Comparison of ENCODE assay signal across 10 cellular contexts in genomic region chr20:3798405-3798768, GRCh38. TPM values are rescaled to one million over a fixed set of nuclear protein-coding genes. Genes with fewer than 3 reads are reported as not detected.
A peak's percentile ranks its signal among the peaks of the same experiment; 100 is the strongest.
DNase-seq lines count a peak whose midpoint lies in the region; ATAC-seq and TF ChIP-seq lines count a peak whose summit lies in the region.
"Had no signal": no experiment of that assay in that cellular context is flagged by ENCODE, and none has a peak within 500 bp of the region (broad histone marks: within the 10 kb centered on the region; RNA-seq: fewer than 3 reads in every experiment).

No MANE protein-coding gene starts in this region.

- H3K9me2 ChIP-seq in SK-N-SH: no peaks in the 10 kb centered on the region

- TF ChIP-seq CTCF in SK-N-SH (IDR thresholded peaks at IDR 0.05): no peak
- TF ChIP-seq CTCF in smooth muscle cell (IDR thresholded peaks at IDR 0.05; ENCODE audit: borderline replicate concordance, insufficient read depth, poor library complexity, severe bottlenecking): no peak

- H3K79me2 ChIP-seq in SK-N-SH (ENCODE audit: insufficient read depth) (peaks cover 53% of the 10 kb centered on the region), smooth muscle cell (ENCODE audit: low read depth) (no peaks in the 10 kb centered on the region)

- H3F3A ChIP-seq in SK-N-SH (replicated peaks; ENCODE audit: insufficient read depth) (peaks cover 3% of the 10 kb centered on the region), smooth muscle cell (ENCODE audit: low read depth) (no peaks in the 10 kb centered on the region)

- peak overlapping the region in 1 of 2 experiments; percentile 70; a peak in 2 of 4 replicates for H3K27ac ChIP-seq in SK-N-SH (ENCODE audit: low read depth in 2 of 2, low read length in 1 of 2)
- H3K27ac ChIP-seq in smooth muscle cell (ENCODE audit: low read depth): no peak overlapping the region

- H3K4me3 ChIP-seq in SK-N-SH (ENCODE audit: low read depth in 2 of 2, low read length in 1 of 2): peak overlapping the region in 1 of 2 experiments; percentile 70; a peak in 1 of 4 replicates
- H3K4me3 ChIP-seq in smooth muscle cell: no peak overlapping the region

- H3K4me2 ChIP-seq in SK-N-SH (peak overlapping the region; percentile 98; the same call in 1 of the 2 replicates), smooth muscle cell (peak overlapping the region; percentile 94)

- POLR2A ChIA-PET in SK-N-SH (lab: Yijun Ruan, JAX): no interaction called here
- POLR2A ChIA-PET in activated CD4-positive, alpha-beta memory T cell treated with anti-CD3 and anti-CD28 coated beads, Interleukin-2, amount 10 ng/mL, durations not matched to agents 7 days and 5 days (lab: Charles Lee): interaction anchor here (2.4 kb wide), 1 partner anchor 12 kb away, joined by 9 read pairs; the partner anchor contains the start of gene CENPB

- intact Hi-C loops in head of caudate nucleus (cut with DNase I): no loop called here

- peaks cover 66% of the 10 kb centered on the region for H3K4me1 Mint-ChIP-seq in activated CD4-positive, alpha-beta memory T cell treated with anti-CD3 and anti-CD28 coated beads, Interleukin-2, amount 10 ng/mL, durations not matched to agents 7 days and 5 days

- TF ChIP-seq EP300 in SK-N-SH (IDR thresholded peaks at IDR 0.05; ENCODE audit: borderline replicate concordance in 1 of 2, low read depth in 1 of 2, low read length in 1 of 2): no peak

- H4K20me1 ChIP-seq in SK-N-SH (ENCODE audit: insufficient read depth) (no peaks in the 10 kb centered on the region), smooth muscle cell (ENCODE audit: low read depth) (peaks cover 5% of the 10 kb centered on the region)

- no peak for DNase-seq in SK-N-SH
- DNase-seq in activated CD4-positive, alpha-beta memory T cell treated with anti-CD3 and anti-CD28 coated beads, Interleukin-2, amount 10 ng/mL, durations not matched to agents 7 days and 5 days: no peak
- peak in 22 of 42 donors; percentile 38 to 85 (median 63) for DNase-seq in head of caudate nucleus
- no peak for DNase-seq in smooth muscle cell (lab: John Stamatoyannopoulos, UW; ENCODE audit: unreplicated experiment)
- no peak for DNase-seq in NCI-H82 treated with DMSO at 0.1 percent for 48 hours (lab: John Stamatoyannopoulos, UW; ENCODE audit: unreplicated experiment)
- no peak for DNase-seq in NCI-H187 treated with DMSO at 0.1 percent for 48 hours (lab: John Stamatoyannopoulos, UW)
- DNase-seq: ACHN, amniotic stem cell had no signal

- peaks cover 26 to 42% of the 10 kb centered on the region in 2 experiments for H3K36me3 ChIP-seq in SK-N-SH (replicated peaks in 1 of 2; ENCODE audit: control insufficient read depth in 1 of 2, insufficient read depth in 2 of 2, low read length in 1 of 2)
- no peaks in the 10 kb centered on the region for H3K36me3 ChIP-seq in smooth muscle cell (ENCODE audit: low read depth)

- CTCF ChIA-PET in SK-N-SH (lab: Yijun Ruan, JAX): no interaction called here
- CTCF ChIA-PET in activated CD4-positive, alpha-beta memory T cell treated with anti-CD3 and anti-CD28 coated beads, Interleukin-2, amount 10 ng/mL, durations not matched to agents 7 days and 5 days (lab: Charles Lee): interaction anchor here (5.1 kb wide), 1 partner anchor 22 kb away, joined by 30 read pairs; the partner anchor contains the start of gene AP5S1

- peaks cover 17 to 41% of the 10 kb centered on the region in 2 experiments; a peak in 3 of 4 replicates for H3K4me1 ChIP-seq in SK-N-SH (ENCODE audit: control insufficient read depth in 1 of 2, insufficient read depth in 2 of 2, low read depth in 1 of 2, low read length in 1 of 2)
- peaks cover 23% of the 10 kb centered on the region for H3K4me1 ChIP-seq in smooth muscle cell (ENCODE audit: low read depth)

- H3K36me3 Mint-ChIP-seq in activated CD4-positive, alpha-beta memory T cell treated with anti-CD3 and anti-CD28 coated beads, Interleukin-2, amount 10 ng/mL, durations not matched to agents 7 days and 5 days (ENCODE audit: low read depth): peaks cover 81% of the 10 kb centered on the region

- H3K9ac ChIP-seq in SK-N-SH: 0 out of 2 replicates have a peak overlapping the region, but pooled peaks have one; percentile 21
- H3K9ac ChIP-seq in smooth muscle cell (ENCODE audit: low read depth): no peak overlapping the region

- ATAC-seq in SK-N-SH treated with all-trans-retinoic acid at 6 μM for 48 hours (no peak), GM19035 (IDR thresholded peaks at IDR 0.05; ENCODE audit: unreplicated experiment) (no peak)

- peak overlapping the region; percentile 91 for H3K27ac Mint-ChIP-seq in activated CD4-positive, alpha-beta memory T cell treated with anti-CD3 and anti-CD28 coated beads, Interleukin-2, amount 10 ng/mL, durations not matched to agents 7 days and 5 days

- H3K9me3 ChIP-seq in SK-N-SH (no peaks in the 10 kb centered on the region), smooth muscle cell (replicated peaks; ENCODE audit: low read depth) (no peaks in the 10 kb centered on the region)

- TF ChIP-seq RAD21 in SK-N-SH (IDR thresholded peaks at IDR 0.05; ENCODE audit: low read length): no peak

- H3K27me3 ChIP-seq in SK-N-SH (ENCODE audit: insufficient read depth) (no peaks in the 10 kb centered on the region), smooth muscle cell (ENCODE audit: low read depth) (no peaks in the 10 kb centered on the region)

- H3K4me3 Mint-ChIP-seq in activated CD4-positive, alpha-beta memory T cell treated with anti-CD3 and anti-CD28 coated beads, Interleukin-2, amount 10 ng/mL, durations not matched to agents 7 days and 5 days: peak overlapping the region; percentile 91

- WGBS in SK-N-SH (ENCODE audit: low lambda C conversion rate): 97% methylated on average over 5 of the region's 5 CpGs
- WGBS in smooth muscle cell (ENCODE audit: low lambda C conversion rate): 93% methylated on average over 5 of the region's 5 CpGs

- H2AFZ ChIP-seq in SK-N-SH (ENCODE audit: low read depth): no peak overlapping the region
- H2AFZ ChIP-seq in smooth muscle cell (ENCODE audit: low read depth): no peak overlapping the region

- H3K27me3 Mint-ChIP-seq in activated CD4-positive, alpha-beta memory T cell treated with anti-CD3 and anti-CD28 coated beads, Interleukin-2, amount 10 ng/mL, durations not matched to agents 7 days and 5 days: no peaks in the 10 kb centered on the region

- H3K9me3 Mint-ChIP-seq in activated CD4-positive, alpha-beta memory T cell treated with anti-CD3 and anti-CD28 coated beads, Interleukin-2, amount 10 ng/mL, durations not matched to agents 7 days and 5 days: no peaks in the 10 kb centered on the region

TF ChIP-seq in SK-N-SH, 30 proteins besides CTCF, POLR2A, EP300 and RAD21 (continues in another document):
- TF ChIP-seq TCF12 (IDR thresholded peaks at IDR 0.05): no peak

TF ChIP-seq in SK-N-SH treated with all-trans-retinoic acid at 6 μM for 48 hours, 23 proteins besides CTCF, POLR2A, EP300 and RAD21 (continues in another document):
- TF ChIP-seq ISL1 (CRISPR knock-in tag; IDR thresholded peaks at IDR 0.05): no peak
- no peak for TF ChIP-seq OSR1 (CRISPR knock-in tag; IDR thresholded peaks at IDR 0.05)
- no peak for TF ChIP-seq RARB (CRISPR knock-in tag; IDR thresholded peaks at IDR 0.05)
- TF ChIP-seq ARNTL (CRISPR knock-in tag; IDR thresholded peaks at IDR 0.05; ENCODE audit: borderline replicate concordance, low read depth): no peak

RNA-seq across cellular contexts. Expression of gene CDC25B, which starts 2.3 kb away (rescaled TPM):
- polyA plus RNA-seq in SK-N-SH (2012; rRNA removed): 41.5 and 56.5 TPM in 2 replicates
- polyA plus RNA-seq in SK-N-SH (2012; cell fraction: cytosol; rRNA removed): 26.5 and 35.3 TPM in 2 replicates
- polyA plus RNA-seq in SK-N-SH (2012; cell fraction: nucleus; rRNA removed): 173 and 208 TPM in 2 replicates
- 100 to 1,000 TPM; 452 to 454 TPM for total RNA-seq in activated CD4-positive, alpha-beta memory T cell treated with anti-CD3 and anti-CD28 coated beads, Interleukin-2, amount 10 ng/mL, durations not matched to agents 7 days and 5 days
- 9.5 and 14.7 TPM in 2 replicates for total RNA-seq in smooth muscle cell
- polyA plus RNA-seq in smooth muscle cell: 11.1 and 14.8 TPM in 2 replicates

RNA-seq across cellular contexts. Expression of gene CENPB, which starts 11.8 kb away (rescaled TPM):
- polyA plus RNA-seq in SK-N-SH (2012; rRNA removed) (37.6 and 41.2 TPM in 2 replicates), smooth muscle cell (10.4 and 13.4 TPM in 2 replicates)
- 29.8 and 39.9 TPM in 2 replicates for polyA plus RNA-seq in SK-N-SH (2012; cell fraction: cytosol; rRNA removed)
- 26.3 and 35.2 TPM in 2 replicates for polyA plus RNA-seq in SK-N-SH (2012; cell fraction: nucleus; rRNA removed)
- total RNA-seq in activated CD4-positive, alpha-beta memory T cell treated with anti-CD3 and anti-CD28 coated beads, Interleukin-2, amount 10 ng/mL, durations not matched to agents 7 days and 5 days: 10 to 100 TPM; 67.0 to 68.0 TPM
- total RNA-seq in smooth muscle cell: 23.6 TPM in 2 replicates

RNA-seq across cellular contexts. Expression of gene SPEF1, which starts 17.1 kb away (rescaled TPM):
- polyA plus RNA-seq in SK-N-SH (2012; rRNA removed) (1.6 and 1.8 TPM in 2 replicates), smooth muscle cell (0.32 and 0.47 TPM in 2 replicates)
- 1.1 and 1.4 TPM in 2 replicates for polyA plus RNA-seq in SK-N-SH (2012; cell fraction: cytosol; rRNA removed)
- 4.5 and 5.8 TPM in 2 replicates for polyA plus RNA-seq in SK-N-SH (2012; cell fraction: nucleus; rRNA removed)
- total RNA-seq in activated CD4-positive, alpha-beta memory T cell treated with anti-CD3 and anti-CD28 coated beads, Interleukin-2, amount 10 ng/mL, durations not matched to agents 7 days and 5 days: not detected
- 0.36 and 0.72 TPM in 2 replicates for total RNA-seq in smooth muscle cell

RNA-seq across cellular contexts. Expression of gene AP5S1, which starts 22.0 kb away (rescaled TPM):
- polyA plus RNA-seq in SK-N-SH (2012; rRNA removed): 8.6 and 10.3 TPM in 2 replicates
- 4.7 and 6.5 TPM in 2 replicates for polyA plus RNA-seq in SK-N-SH (2012; cell fraction: cytosol; rRNA removed)
- polyA plus RNA-seq in SK-N-SH (2012; cell fraction: nucleus; rRNA removed): 9.7 and 10.8 TPM in 2 replicates
- 10 to 100 TPM; 12.7 to 15.5 TPM for total RNA-seq in activated CD4-positive, alpha-beta memory T cell treated with anti-CD3 and anti-CD28 coated beads, Interleukin-2, amount 10 ng/mL, durations not matched to agents 7 days and 5 days
- 3.1 and 9.9 TPM in 2 replicates for total RNA-seq in smooth muscle cell
- 10.9 and 14.7 TPM in 2 replicates for polyA plus RNA-seq in smooth muscle cell

RNA-seq across cellular contexts. Expression of gene ADISSP, which starts 30.8 kb away (rescaled TPM):
- polyA plus RNA-seq in SK-N-SH (2012; rRNA removed) (59.9 and 73.9 TPM in 2 replicates), smooth muscle cell (33.4 and 46.7 TPM in 2 replicates)
- polyA plus RNA-seq in SK-N-SH (2012; cell fraction: cytosol; rRNA removed): 31.6 and 54.9 TPM in 2 replicates
- 36.1 and 49.8 TPM in 2 replicates for polyA plus RNA-seq in SK-N-SH (2012; cell fraction: nucleus; rRNA removed)
- 10 to 100 TPM; 20.7 to 23.4 TPM for total RNA-seq in activated CD4-positive, alpha-beta memory T cell treated with anti-CD3 and anti-CD28 coated beads, Interleukin-2, amount 10 ng/mL, durations not matched to agents 7 days and 5 days
- total RNA-seq in smooth muscle cell: 7.6 and 11.8 TPM in 2 replicates

Comparison
In these comparisons a context has a peak if more than half of its experiments do, and no peak if none do; other contexts are left out.
1. DNase-seq: peak in head of caudate nucleus (22 of 42); none in SK-N-SH (single experiment), activated CD4-positive, alpha-beta memory T cell treated with anti-CD3 and anti-CD28 coated beads, Interleukin-2, amount 10 ng/mL, durations not matched to agents 7 days and 5 days (single experiment), smooth muscle cell (single experiment), NCI-H82 treated with DMSO at 0.1 percent for 48 hours (single experiment) and NCI-H187 treated with DMSO at 0.1 percent for 48 hours (single experiment).
2. RNA of gene CDC25B, which starts 2.3 kb away (total RNA-seq): 452 to 454 TPM in activated CD4-positive, alpha-beta memory T cell treated with anti-CD3 and anti-CD28 coated beads, Interleukin-2, amount 10 ng/mL, durations not matched to agents 7 days and 5 days; 9.5 to 14.7 TPM in smooth muscle cell; every median in the first group is over 10 times any median in the second.